2 cellular contexts compared by ENCODE assay signal in the genomic region with DNA sequence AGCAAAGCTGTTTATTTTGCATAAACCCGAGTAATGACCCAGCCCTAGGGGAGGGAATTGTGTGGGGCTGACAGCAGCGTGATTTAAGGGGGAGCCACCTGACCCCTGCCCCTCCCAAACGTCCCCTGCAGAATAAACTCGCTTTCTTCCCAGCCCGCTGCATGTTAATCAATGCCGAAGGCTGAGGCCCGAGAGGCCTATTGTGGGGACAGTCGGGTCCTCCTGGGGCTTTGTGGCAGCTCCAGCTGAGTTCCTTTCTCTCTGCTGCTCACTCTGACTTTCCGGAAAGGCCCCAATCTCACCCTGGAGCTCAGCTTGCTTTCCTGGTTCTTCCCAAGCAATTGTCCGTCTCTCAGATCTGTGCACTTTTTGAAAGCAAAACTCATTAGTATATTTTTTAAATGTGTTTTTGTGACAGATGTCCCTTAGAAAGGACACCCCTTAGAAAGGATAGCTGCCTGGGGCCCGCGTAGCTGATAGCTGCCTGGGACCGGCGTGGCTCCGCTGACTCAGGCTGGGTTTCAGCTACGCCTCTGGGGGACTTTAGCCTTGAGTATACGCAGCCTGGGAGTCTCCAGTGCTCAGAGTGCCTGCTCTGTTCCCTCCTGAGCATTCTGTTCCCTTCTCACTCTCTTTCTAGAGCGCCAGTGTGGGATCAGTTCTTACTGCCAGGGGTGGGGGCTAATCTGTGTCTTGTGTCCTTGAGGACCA.
TF ChIP-seq lines count a peak whose summit lies in the region.

No MANE protein-coding gene starts in this region.

TF ChIP-seq in GM23338, 12 proteins besides CTCF, POLR2A, EP300 and RAD21:
- TF ChIP-seq, protein P1, sequence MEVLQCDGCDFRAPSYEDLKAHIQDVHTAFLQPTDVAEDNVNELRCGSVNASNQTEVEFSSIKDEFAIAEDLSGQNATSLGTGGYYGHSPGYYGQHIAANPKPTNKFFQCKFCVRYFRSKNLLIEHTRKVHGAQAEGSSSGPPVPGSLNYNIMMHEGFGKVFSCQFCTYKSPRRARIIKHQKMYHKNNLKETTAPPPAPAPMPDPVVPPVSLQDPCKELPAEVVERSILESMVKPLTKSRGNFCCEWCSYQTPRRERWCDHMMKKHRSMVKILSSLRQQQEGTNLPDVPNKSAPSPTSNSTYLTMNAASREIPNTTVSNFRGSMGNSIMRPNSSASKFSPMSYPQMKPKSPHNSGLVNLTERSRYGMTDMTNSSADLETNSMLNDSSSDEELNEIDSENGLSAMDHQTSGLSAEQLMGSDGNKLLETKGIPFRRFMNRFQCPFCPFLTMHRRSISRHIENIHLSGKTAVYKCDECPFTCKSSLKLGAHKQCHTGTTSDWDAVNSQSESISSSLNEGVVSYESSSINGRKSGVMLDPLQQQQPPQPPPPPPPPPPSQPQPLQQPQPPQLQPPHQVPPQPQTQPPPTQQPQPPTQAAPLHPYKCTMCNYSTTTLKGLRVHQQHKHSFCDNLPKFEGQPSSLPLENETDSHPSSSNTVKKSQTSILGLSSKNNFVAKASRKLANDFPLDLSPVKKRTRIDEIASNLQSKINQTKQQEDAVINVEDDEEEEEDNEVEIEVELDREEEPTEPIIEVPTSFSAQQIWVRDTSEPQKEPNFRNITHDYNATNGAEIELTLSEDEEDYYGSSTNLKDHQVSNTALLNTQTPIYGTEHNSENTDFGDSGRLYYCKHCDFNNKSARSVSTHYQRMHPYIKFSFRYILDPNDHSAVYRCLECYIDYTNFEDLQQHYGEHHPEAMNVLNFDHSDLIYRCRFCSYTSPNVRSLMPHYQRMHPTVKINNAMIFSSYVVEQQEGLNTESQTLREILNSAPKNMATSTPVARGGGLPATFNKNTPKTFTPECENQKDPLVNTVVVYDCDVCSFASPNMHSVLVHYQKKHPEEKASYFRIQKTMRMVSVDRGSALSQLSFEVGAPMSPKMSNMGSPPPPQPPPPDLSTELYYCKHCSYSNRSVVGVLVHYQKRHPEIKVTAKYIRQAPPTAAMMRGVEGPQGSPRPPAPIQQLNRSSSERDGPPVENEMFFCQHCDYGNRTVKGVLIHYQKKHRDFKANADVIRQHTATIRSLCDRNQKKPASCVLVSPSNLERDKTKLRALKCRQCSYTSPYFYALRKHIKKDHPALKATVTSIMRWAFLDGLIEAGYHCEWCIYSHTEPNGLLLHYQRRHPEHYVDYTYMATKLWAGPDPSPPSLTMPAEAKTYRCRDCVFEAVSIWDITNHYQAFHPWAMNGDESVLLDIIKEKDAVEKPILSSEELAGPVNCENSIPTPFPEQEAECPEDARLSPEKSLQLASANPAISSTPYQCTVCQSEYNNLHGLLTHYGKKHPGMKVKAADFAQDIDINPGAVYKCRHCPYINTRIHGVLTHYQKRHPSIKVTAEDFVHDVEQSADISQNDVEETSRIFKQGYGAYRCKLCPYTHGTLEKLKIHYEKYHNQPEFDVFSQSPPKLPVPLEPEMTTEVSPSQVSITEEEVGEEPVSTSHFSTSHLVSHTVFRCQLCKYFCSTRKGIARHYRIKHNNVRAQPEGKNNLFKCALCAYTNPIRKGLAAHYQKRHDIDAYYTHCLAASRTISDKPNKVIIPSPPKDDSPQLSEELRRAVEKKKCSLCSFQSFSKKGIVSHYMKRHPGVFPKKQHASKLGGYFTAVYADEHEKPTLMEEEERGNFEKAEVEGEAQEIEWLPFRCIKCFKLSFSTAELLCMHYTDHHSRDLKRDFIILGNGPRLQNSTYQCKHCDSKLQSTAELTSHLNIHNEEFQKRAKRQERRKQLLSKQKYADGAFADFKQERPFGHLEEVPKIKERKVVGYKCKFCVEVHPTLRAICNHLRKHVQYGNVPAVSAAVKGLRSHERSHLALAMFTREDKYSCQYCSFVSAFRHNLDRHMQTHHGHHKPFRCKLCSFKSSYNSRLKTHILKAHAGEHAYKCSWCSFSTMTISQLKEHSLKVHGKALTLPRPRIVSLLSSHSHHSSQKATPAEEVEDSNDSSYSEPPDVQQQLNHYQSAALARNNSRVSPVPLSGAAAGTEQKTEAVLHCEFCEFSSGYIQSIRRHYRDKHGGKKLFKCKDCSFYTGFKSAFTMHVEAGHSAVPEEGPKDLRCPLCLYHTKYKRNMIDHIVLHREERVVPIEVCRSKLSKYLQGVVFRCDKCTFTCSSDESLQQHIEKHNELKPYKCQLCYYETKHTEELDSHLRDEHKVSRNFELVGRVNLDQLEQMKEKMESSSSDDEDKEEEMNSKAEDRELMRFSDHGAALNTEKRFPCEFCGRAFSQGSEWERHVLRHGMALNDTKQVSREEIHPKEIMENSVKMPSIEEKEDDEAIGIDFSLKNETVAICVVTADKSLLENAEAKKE (CRISPR knock-in tag; IDR thresholded peaks at IDR 0.05): peak; percentile 43; the same call in 1 of the 2 replicates
- no peak for TF ChIP-seq EZH2 (IDR thresholded peaks at IDR 0.05; ENCODE audit: low read depth, unreplicated experiment)

TF ChIP-seq in K562, 482 proteins besides CTCF, POLR2A, EP300 and RAD21:
- TF ChIP-seq SAFB2 (IDR thresholded peaks at IDR 0.05; ENCODE audit: borderline replicate concordance, low read depth, low read length, severe bottlenecking): no peak
- TF ChIP-seq, protein P2, sequence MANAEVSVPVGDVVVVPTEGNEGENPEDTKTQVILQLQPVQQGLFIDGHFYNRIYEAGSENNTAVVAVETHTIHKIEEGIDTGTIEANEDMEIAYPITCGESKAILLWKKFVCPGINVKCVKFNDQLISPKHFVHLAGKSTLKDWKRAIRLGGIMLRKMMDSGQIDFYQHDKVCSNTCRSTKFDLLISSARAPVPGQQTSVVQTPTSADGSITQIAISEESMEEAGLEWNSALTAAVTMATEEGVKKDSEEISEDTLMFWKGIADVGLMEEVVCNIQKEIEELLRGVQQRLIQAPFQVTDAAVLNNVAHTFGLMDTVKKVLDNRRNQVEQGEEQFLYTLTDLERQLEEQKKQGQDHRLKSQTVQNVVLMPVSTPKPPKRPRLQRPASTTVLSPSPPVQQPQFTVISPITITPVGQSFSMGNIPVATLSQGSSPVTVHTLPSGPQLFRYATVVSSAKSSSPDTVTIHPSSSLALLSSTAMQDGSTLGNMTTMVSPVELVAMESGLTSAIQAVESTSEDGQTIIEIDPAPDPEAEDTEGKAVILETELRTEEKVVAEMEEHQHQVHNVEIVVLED (CRISPR knock-in tag; IDR thresholded peaks at IDR 0.05): no peak
- no peak for TF ChIP-seq KDM5B (IDR thresholded peaks at IDR 0.05; ENCODE audit: insufficient replicate concordance, low read depth, low read length)
- TF ChIP-seq SMARCB1 (IDR thresholded peaks at IDR 0.05; ENCODE audit: insufficient read length, low read depth): no peak
